ENCODE assay signal across 11 cellular contexts in genomic region chr11:85725510-85726258, GRCh38. TPM values are rescaled to one million over a fixed set of nuclear protein-coding genes. Genes with fewer than 3 reads are reported as not detected.
DNase-seq lines count a peak whose midpoint lies in the region; ATAC-seq and TF ChIP-seq lines count a peak whose summit lies in the region.
"Had no signal": no experiment of that assay in that cellular context is flagged by ENCODE, and none has a peak within 500 bp of the region (broad histone marks: within the 10 kb centered on the region; RNA-seq: fewer than 3 reads in every experiment).

No MANE protein-coding gene starts in this region.

- no peak overlapping the region for H3K9ac ChIP-seq in HUES64 (ENCODE audit: low read depth, low read length)

- H3K36me3 ChIP-seq in HUES64 (ENCODE audit: insufficient read depth, low read length) (no peaks in the 10 kb centered on the region), BE2C (no peaks in the 10 kb centered on the region)

- DNase-seq in AG20443 (ENCODE audit: low spot score) (peak; percentile 63), dedifferentiated amniotic fluid mesenchymal stem cell (ENCODE audit: extremely low spot score) (peak; percentile 61), left kidney (ENCODE audit: low read depth, low spot score) (peak; percentile 37), BE2C (no peak)
- DNase-seq: naive B cell; NCI-H82; stimulated activated CD4-positive, alpha-beta T cell treated with anti-CD3 and anti-CD28 coated beads, Interleukin-2, amount 100 ng/mL, for 24 hours had no signal

- H3K27me3 ChIP-seq in HUES64 (ENCODE audit: insufficient read depth, low read length) (no peaks in the 10 kb centered on the region), BE2C (peaks cover 11% of the 10 kb centered on the region)

- 81% methylated on average over 3 of the region's 3 CpGs for WGBS in HUES64

- H3K4me1 ChIP-seq in HUES64 (ENCODE audit: insufficient read depth, low read length) (peaks cover 10% of the 10 kb centered on the region; the same call in 1 of the 2 replicates), BE2C (no peaks in the 10 kb centered on the region)

- ATAC-seq in GM18519 (IDR thresholded peaks at IDR 0.05; ENCODE audit: low FRiP score, unreplicated experiment) (no peak), HG02884 (IDR thresholded peaks at IDR 0.05; ENCODE audit: unreplicated experiment) (no peak), GM18861 (IDR thresholded peaks at IDR 0.05; ENCODE audit: unreplicated experiment) (no peak)

- H3K4me3 ChIP-seq in HUES64 (ENCODE audit: low read length) (no peak overlapping the region), BE2C (ENCODE audit: low read depth, low read length) (no peak overlapping the region)

- no peak for TF ChIP-seq CTCF in BE2C (IDR thresholded peaks at IDR 0.05; ENCODE audit: low read depth, low read length)

- no peaks in the 10 kb centered on the region for H3K9me3 ChIP-seq in HUES64 (ENCODE audit: insufficient read depth, low read depth, low read length)
- no peaks in the 10 kb centered on the region for H3K9me3 ChIP-seq in BE2C

- 0 out of 2 replicates have a peak overlapping the region, but pooled peaks have one; percentile 28 for H3K27ac ChIP-seq in HUES64 (ENCODE audit: low read depth, low read length)

RNA-seq across cellular contexts. Expression of gene CCDC89, which starts 39.7 kb away (rescaled TPM):
- polyA plus RNA-seq in HUES64 (2013, experiment 1 of 2): not detected
- polyA plus RNA-seq in HUES64 (2013, experiment 2 of 2): 0.19 TPM
- polyA plus RNA-seq in BE2C (2012; ENCODE audit: insufficient read depth, insufficient read length, low read depth): 3.0 TPM
